In genomic region chr5:144254552-144254951, GRCh38 we compare ENCODE assay signal across 32 cellular contexts.
"Had no signal": no experiment of that assay in that cellular context is flagged by ENCODE, and none has a peak within 500 bp of the region (broad histone marks: within the 10 kb centered on the region; RNA-seq: fewer than 3 reads in every experiment).

No MANE protein-coding gene starts in this region.

- H3K27me3 ChIP-seq: adrenal gland, breast epithelium, cardiac muscle cell, colonic mucosa had no signal

- H3K4me1 Mint-ChIP-seq: activated CD4-positive, alpha-beta T cell treated with anti-CD3 and anti-CD28 coated beads, Interleukin-2, amount 10 ng/mL, durations not matched to agents 7 days and 5 days; activated naive CD4-positive, alpha-beta T cell treated with anti-CD3 and anti-CD28 coated beads, Interleukin-2, amount 10 ng/mL, durations not matched to agents 7 days and 5 days; brain; T-helper 17 cell had no signal

- H3K9me3 ChIP-seq: adrenal gland, breast epithelium, colonic mucosa had no signal

- H3K4me1 ChIP-seq: adrenal gland, breast epithelium, colonic mucosa had no signal

- H3K27ac Mint-ChIP-seq: activated CD4-positive, alpha-beta T cell treated with anti-CD3 and anti-CD28 coated beads, Interleukin-2, amount 10 ng/mL, durations not matched to agents 7 days and 5 days; activated CD8-positive, alpha-beta T cell treated with anti-CD3 and anti-CD28 coated beads for 36 hours; activated naive CD4-positive, alpha-beta T cell treated with anti-CD3 and anti-CD28 coated beads, Interleukin-2, amount 10 ng/mL, durations not matched to agents 7 days and 5 days; activated naive CD8-positive, alpha-beta T cell; activated T-helper 1 cell treated with anti-CD3 and anti-CD28 coated beads, Interleukin-12 subunit alpha, Interleukin-12 subunit beta, Interleukin-2, Interleukin-4 antibody, amounts not matched to agents 30 ng/mL and 10 ng/mL and 1 ng/mL, durations not matched to agents 14 hours and 24 hours and 36 hours; activated T-helper 2 cell treated with anti-CD3 and anti-CD28 coated beads, Interferon-gamma antibody, Interleukin-2, Interleukin-4, amounts not matched to agents 10 μg/mL and 5 μg/mL and 100 μg/mL, durations not matched to agents 14 hours and 24 hours and 36 hours; brain; endodermal cell; T-helper 17 cell; T-helper 2 cell treated with Interferon-gamma antibody and Interleukin-4, amounts not matched to agents 5 μg/mL and 100 μg/mL, for 36 hours had no signal

- H3K4me3 Mint-ChIP-seq: activated CD4-positive, alpha-beta T cell treated with anti-CD3 and anti-CD28 coated beads, Interleukin-2, amount 10 ng/mL, durations not matched to agents 7 days and 5 days; activated CD8-positive, alpha-beta T cell treated with anti-CD3 and anti-CD28 coated beads for 36 hours; activated naive CD4-positive, alpha-beta T cell treated with anti-CD3 and anti-CD28 coated beads, Interleukin-2, amount 10 ng/mL, durations not matched to agents 7 days and 5 days; activated naive CD8-positive, alpha-beta T cell; activated T-helper 1 cell treated with anti-CD3 and anti-CD28 coated beads, Interleukin-12 subunit alpha, Interleukin-12 subunit beta, Interleukin-2, Interleukin-4 antibody, amounts not matched to agents 30 ng/mL and 10 ng/mL and 1 ng/mL, durations not matched to agents 14 hours and 24 hours and 36 hours; brain; endodermal cell; T-helper 17 cell; T-helper 2 cell treated with Interferon-gamma antibody and Interleukin-4, amounts not matched to agents 5 μg/mL and 100 μg/mL, for 36 hours had no signal

- H3K9me3 Mint-ChIP-seq: activated CD4-positive, alpha-beta T cell treated with anti-CD3 and anti-CD28 coated beads, Interleukin-2, amount 10 ng/mL, durations not matched to agents 7 days and 5 days; activated CD8-positive, alpha-beta T cell treated with anti-CD3 and anti-CD28 coated beads for 36 hours; activated naive CD4-positive, alpha-beta T cell treated with anti-CD3 and anti-CD28 coated beads, Interleukin-2, amount 10 ng/mL, durations not matched to agents 7 days and 5 days; activated T-helper 1 cell treated with anti-CD3 and anti-CD28 coated beads, Interleukin-12 subunit alpha, Interleukin-12 subunit beta, Interleukin-2, Interleukin-4 antibody, amounts not matched to agents 30 ng/mL and 10 ng/mL and 1 ng/mL, durations not matched to agents 14 hours and 24 hours and 36 hours; activated T-helper 2 cell treated with anti-CD3 and anti-CD28 coated beads, Interferon-gamma antibody, Interleukin-2, Interleukin-4, amounts not matched to agents 10 μg/mL and 5 μg/mL and 100 μg/mL, durations not matched to agents 14 hours and 24 hours and 36 hours; brain; endodermal cell; T-helper 2 cell treated with Interferon-gamma antibody and Interleukin-4, amounts not matched to agents 5 μg/mL and 100 μg/mL, for 36 hours had no signal

- ATAC-seq: activated CD8-positive, alpha-beta T cell treated with anti-CD3 and anti-CD28 coated beads for 36 hours; esophagus mucosa; T-helper 17 cell had no signal

- H3K27me3 Mint-ChIP-seq: activated CD4-positive, alpha-beta T cell treated with anti-CD3 and anti-CD28 coated beads, Interleukin-2, amount 10 ng/mL, durations not matched to agents 7 days and 5 days; activated naive CD4-positive, alpha-beta T cell treated with anti-CD3 and anti-CD28 coated beads, Interleukin-2, amount 10 ng/mL, durations not matched to agents 7 days and 5 days; brain had no signal

- DNase-seq: activated CD4-positive, alpha-beta T cell treated with anti-CD3 and anti-CD28 coated beads for 4 hours; activated CD4-positive, alpha-beta T cell treated with anti-CD3 and anti-CD28 coated beads, Interleukin-2, amount 10 ng/mL, durations not matched to agents 7 days and 5 days; activated CD4-positive, alpha-beta T cell treated with anti-CD3 and anti-CD28 coated beads, Interleukin-2, amount 50 U/mL, for 4 hours; activated CD4-positive, CD25-positive, alpha-beta regulatory T cell; activated CD4-positive, CD25-positive, alpha-beta regulatory T cell treated with anti-CD3 and anti-CD28 coated beads, Interleukin-2, amount 50 U/mL, for 72 hours; activated CD8-positive, alpha-beta memory T cell treated with anti-CD3 and anti-CD28 coated beads for 24 hours; activated CD8-positive, alpha-beta T cell treated with anti-CD3 and anti-CD28 coated beads for 36 hours; activated effector memory CD4-positive, alpha-beta T cell treated with anti-CD3 and anti-CD28 coated beads, Interleukin-2, amount 50 U/mL, for 16 hours; activated naive CD4-positive, alpha-beta T cell treated with anti-CD3 and anti-CD28 coated beads, Interleukin-2, amount 10 ng/mL, durations not matched to agents 7 days and 5 days; activated T-cell treated with anti-CD3 and anti-CD28 coated beads, Interleukin-2, amount 50 U/mL, for 1 hour; activated T-cell treated with anti-CD3 and anti-CD28 coated beads, Interleukin-2, amount 50 U/mL, for 48 hours; adrenal gland; amygdala; aorta; central memory CD4-positive, alpha-beta T cell; cerebellar nuclear complex; colonic mucosa; effector CD8-positive, alpha-beta T cell; endodermal cell; foreskin fibroblast; head of caudate nucleus; T-helper 1 cell; T-helper 17 cell; T1000 had no signal

- H3K36me3 ChIP-seq: adrenal gland, breast epithelium, cardiac muscle cell, colonic mucosa had no signal

- H3K27ac ChIP-seq: adrenal gland, breast epithelium, cardiac muscle cell, colonic mucosa had no signal

- H3K4me3 ChIP-seq: adrenal gland, breast epithelium, cardiac muscle cell, colonic mucosa had no signal

- H3K36me3 Mint-ChIP-seq: activated naive CD4-positive, alpha-beta T cell treated with anti-CD3 and anti-CD28 coated beads, Interleukin-2, amount 10 ng/mL, durations not matched to agents 7 days and 5 days; activated naive CD8-positive, alpha-beta T cell; brain had no signal
